32 cellular contexts compared by ENCODE assay signal in the genomic region with DNA sequence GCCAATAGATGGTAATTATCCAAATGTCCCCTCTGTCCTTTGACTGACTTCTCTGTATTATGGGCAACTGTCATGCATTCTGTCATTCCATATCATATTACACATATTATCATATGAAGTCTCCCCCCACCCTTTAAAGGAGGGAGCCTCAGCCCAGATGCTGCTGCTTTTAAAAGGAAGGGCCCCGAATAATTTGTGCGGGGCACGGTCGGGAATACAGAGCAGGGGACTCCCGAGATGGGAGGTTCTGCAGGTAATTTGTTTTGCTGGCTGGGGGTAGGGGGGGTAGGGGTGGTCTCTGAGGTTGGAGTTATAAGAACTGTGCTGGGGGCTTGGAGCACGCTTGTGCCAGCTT. TPM values are rescaled to one million over a fixed set of nuclear protein-coding genes. Genes with fewer than 3 reads are reported as not detected.
DNase-seq lines count a peak whose midpoint lies in the region; ATAC-seq, FAIRE-seq and TF ChIP-seq lines count a peak whose summit lies in the region.
"Had no signal": no experiment of that assay in that cellular context is flagged by ENCODE, and none has a peak within 500 bp of the region (broad histone marks: within the 10 kb centered on the region; RNA-seq: fewer than 3 reads in every experiment).

No MANE protein-coding gene starts in this region.

- H3K36me3 ChIP-seq in kidney (ENCODE audit: control insufficient read depth in 1 of 2, insufficient read depth in 2 of 2, low read length in 2 of 2) = no peaks in the 10 kb centered on the region
- H3K36me3 ChIP-seq in Karpas-422 (ENCODE audit: insufficient read depth, low read length) = no peaks in the 10 kb centered on the region
- H3K36me3 ChIP-seq: BE2C, brain microvascular endothelial cell, esophagus muscularis mucosa, heart left ventricle, lower lobe of right lung, neutrophil, uterus had no signal

- H3K4me1 ChIP-seq in kidney (ENCODE audit: control insufficient read depth in 1 of 2, insufficient read depth in 1 of 2, low read depth in 1 of 2, low read length in 2 of 2) (peaks cover 0 to 6% of the 10 kb centered on the region in 2 donors), Karpas-422 (ENCODE audit: low read length) (peaks cover 16% of the 10 kb centered on the region)
- H3K4me1 ChIP-seq: BE2C had no signal

- H3K9me2 ChIP-seq in Karpas-422 (replicated peaks; ENCODE audit: insufficient read depth, low read length) = no peaks in the 10 kb centered on the region

- H3K9ac ChIP-seq in kidney (ENCODE audit: low read length in 2 of 2) (no peak overlapping the region), Karpas-422 (ENCODE audit: low read length) (no peak overlapping the region)

- DNase-seq in NCI-H69 (lab: John Stamatoyannopoulos, UW) = peak; percentile 75
- DNase-seq in kidney = peak; percentile 17
- DNase-seq in posterior vena cava (ENCODE audit: low spot score) = peak; percentile 32
- no peak for DNase-seq in Karpas-422
- DNase-seq: ACHN; activated CD4-positive, alpha-beta T cell treated with anti-CD3 and anti-CD28 coated beads for 36 hours; activated CD8-positive, alpha-beta T cell treated with anti-CD3 and anti-CD28 coated beads for 36 hours; activated naive CD4-positive, alpha-beta T cell treated with anti-CD3 and anti-CD28 coated beads, Interleukin-2, amount 10 ng/mL, durations not matched to agents 7 days and 5 days; BE2C; brain microvascular endothelial cell; cerebellar nuclear complex; dermis blood vessel endothelial cell; foreskin fibroblast; heart left ventricle; Kasumi-1; kidney glomerular epithelial cell; lower lobe of right lung; midbrain; NCI-H510A treated with DMSO at 0.1 percent for 48 hours; right cardiac atrium; SHP77 treated with DMSO at 0.1 percent for 48 hours; stimulated activated CD4-positive, alpha-beta T cell treated with anti-CD3 and anti-CD28 coated beads, Interleukin-2, amount 100 ng/mL, for 24 hours; stimulated activated naive CD8-positive, alpha-beta T cell treated with anti-CD3 and anti-CD28 coated beads, Interleukin-15, amount 100 ng/mL, for 72 hours; uterus had no signal

- intact Hi-C loops in kidney (cut with DNase I) = no loop called here
- intact Hi-C loops in posterior vena cava (cut with DNase I) = no loop called here

- H3K4me3 ChIP-seq in GM08714 (ENCODE audit: low read length) (peak overlapping the region; percentile 22; the same call in 1 of the 2 replicates), kidney (ENCODE audit: low read length in 2 of 2) (no peak overlapping the region), Karpas-422 (ENCODE audit: low read length) (no peak overlapping the region)
- H3K4me3 ChIP-seq: esophagus muscularis mucosa, heart left ventricle, lower lobe of right lung, uterus had no signal

- H3K9me3 ChIP-seq in kidney (ENCODE audit: control insufficient read depth in 1 of 2, low read length in 2 of 2) (no peaks in the 10 kb centered on the region), Karpas-422 (ENCODE audit: low read length) (no peaks in the 10 kb centered on the region)
- H3K9me3 ChIP-seq: BE2C, esophagus muscularis mucosa, heart left ventricle, lower lobe of right lung, neutrophil, uterus had no signal

- H3K79me2 ChIP-seq in Karpas-422 (ENCODE audit: low read length) = no peaks in the 10 kb centered on the region

- no peaks in the 10 kb centered on the region for H4K20me1 ChIP-seq in Karpas-422 (ENCODE audit: insufficient read depth, low read depth, low read length)

- no peak overlapping the region for H2AFZ ChIP-seq in Karpas-422 (ENCODE audit: low read length)

- no peaks in the 10 kb centered on the region for H3K27me3 ChIP-seq in Karpas-422 (ENCODE audit: low read length)

- no peak overlapping the region for H3K27ac ChIP-seq in kidney (ENCODE audit: low read depth in 2 of 2, low read length in 2 of 2)
- H3K27ac ChIP-seq in Karpas-422 (ENCODE audit: low read length) = no peak overlapping the region
- H3K27ac ChIP-seq: brain microvascular endothelial cell, esophagus muscularis mucosa, heart left ventricle, lower lobe of right lung, neutrophil, uterus had no signal

- ATAC-seq in HG02852 (IDR thresholded peaks at IDR 0.05; ENCODE audit: unreplicated experiment) (no peak), HG02870 (IDR thresholded peaks at IDR 0.05; ENCODE audit: unreplicated experiment) (no peak)
- ATAC-seq: activated CD4-positive, alpha-beta T cell treated with anti-CD3 and anti-CD28 coated beads for 36 hours; activated CD8-positive, alpha-beta T cell treated with anti-CD3 and anti-CD28 coated beads for 36 hours; HCT116; heart left ventricle; lower lobe of right lung; Panc1; right cardiac atrium; stimulated activated naive CD8-positive, alpha-beta T cell treated with anti-CD3 and anti-CD28 coated beads, Interleukin-15, amount 100 ng/mL, for 72 hours had no signal

- FAIRE-seq in kidney (lab: Jason Lieb, UNC) = no peak
- FAIRE-seq: GM12892 had no signal

- no peak overlapping the region for H3K4me2 ChIP-seq in Karpas-422 (ENCODE audit: low read depth, low read length, poor library complexity, severe bottlenecking)

- no peak for TF ChIP-seq CTCF in kidney (IDR thresholded peaks at IDR 0.05; ENCODE audit: borderline replicate concordance, extremely low read depth, insufficient read depth)

RNA-seq across cellular contexts. Expression of gene LHX2, which starts 10.1 kb away (rescaled TPM):
- total RNA-seq in kidney (not detected), posterior vena cava (not detected)
- not detected for polyA plus RNA-seq in kidney (ENCODE audit: insufficient read depth, low read depth, low replicate concordance)
- not detected in 2 replicates for total RNA-seq in Karpas-422 (2014; rRNA removed; shearing (Covaris generic); ENCODE audit: low replicate concordance)
- total RNA-seq: activated CD4-positive, alpha-beta T cell treated with anti-CD3 and anti-CD28 coated beads for 36 hours; activated CD8-positive, alpha-beta T cell treated with anti-CD3 and anti-CD28 coated beads for 36 hours; dermis blood vessel endothelial cell; esophagus muscularis mucosa; lower lobe of right lung had no signal
